Comparison of ENCODE assay signal across 8 cellular contexts in the genomic region with DNA sequence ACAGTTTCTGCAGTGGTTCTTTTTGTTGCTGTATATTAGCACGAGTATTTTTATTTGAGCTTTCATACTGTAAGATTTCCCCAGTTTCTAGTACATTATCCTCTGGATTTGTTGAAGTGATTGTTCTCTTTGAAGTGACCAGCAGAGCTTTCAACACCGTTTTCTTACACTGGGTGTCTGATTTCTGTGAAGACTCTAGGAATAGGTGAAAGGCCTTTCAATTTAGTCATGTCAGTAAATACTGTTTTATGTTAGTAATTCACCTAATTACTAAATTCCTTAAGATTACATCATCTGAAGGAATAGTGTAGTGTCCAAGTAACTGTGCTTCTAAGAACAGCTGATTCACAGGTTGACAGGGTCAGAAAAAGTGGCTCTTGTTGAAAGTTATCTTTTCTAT. TPM values are rescaled to one million over a fixed set of nuclear protein-coding genes. Genes with fewer than 3 reads are reported as not detected.
DNase-seq lines count a peak whose midpoint lies in the region; ATAC-seq and TF ChIP-seq lines count a peak whose summit lies in the region.

No MANE protein-coding gene starts in this region.

- H3K36me3 ChIP-seq in left ventricle myocardium inferior (no peaks in the 10 kb centered on the region), tibial artery (no peaks in the 10 kb centered on the region)

- H3K27ac ChIP-seq in left ventricle myocardium inferior (replicated peaks) (peak overlapping the region; percentile 94), tibial artery (peak overlapping the region; percentile 95 to 99)

- TF ChIP-seq CTCF in left ventricle myocardium inferior (IDR thresholded peaks at IDR 0.05; ENCODE audit: borderline replicate concordance) (no peak), tibial artery (IDR thresholded peaks at IDR 0.05) (no peak)

- ATAC-seq in Right ventricle myocardium superior (ENCODE audit: poor library complexity) (no peak), GM21717 (IDR thresholded peaks at IDR 0.05; ENCODE audit: unreplicated experiment) (no peak), HG03039 (IDR thresholded peaks at IDR 0.05; ENCODE audit: unreplicated experiment) (no peak)

- no peak for DNase-seq in left ventricle myocardium inferior
- no peak for DNase-seq in Right ventricle myocardium superior
- DNase-seq in amniotic epithelial cell (ENCODE audit: low read depth) = peak; percentile 75
- DNase-seq in kidney glomerular epithelial cell (lab: John Stamatoyannopoulos, UW) = peak; percentile 81
- DNase-seq in tibial artery = no peak
- DNase-seq in HPDE6-E6E7 (ENCODE audit: extremely low spot score) = no peak

- no peaks in the 10 kb centered on the region for H3K9me3 ChIP-seq in left ventricle myocardium inferior (replicated peaks)
- no peaks in the 10 kb centered on the region for H3K9me3 ChIP-seq in tibial artery

- intact Hi-C loops in left ventricle myocardium inferior (cut with micrococcal nuclease) (no loop called here), Right ventricle myocardium superior (cut with DNase I) (no loop called here), tibial artery (cut with DNase I; ENCODE audit: low total_unique reads) (loop anchor here (10.0 kb wide), 1 partner anchor 64 kb away; no protein-coding TSS in a partner anchor)

- no peaks in the 10 kb centered on the region for H3K27me3 ChIP-seq in left ventricle myocardium inferior (ENCODE audit: low read depth)
- no peaks in the 10 kb centered on the region for H3K27me3 ChIP-seq in tibial artery

- H3K4me1 ChIP-seq in left ventricle myocardium inferior (peaks cover 59% of the 10 kb centered on the region), tibial artery (peaks cover 0 to 58% (median 17%) of the 10 kb centered on the region in 4 donors)

- peak overlapping the region; percentile 98 for H3K4me3 ChIP-seq in left ventricle myocardium inferior
- H3K4me3 ChIP-seq in tibial artery = peak overlapping the region; percentile 68 to 98

RNA-seq across cellular contexts. Expression of a gene that starts 2.3 kb away (rescaled TPM):
- total RNA-seq in left ventricle myocardium inferior (56.2 TPM), Right ventricle myocardium superior (54.8 TPM)

Comparison
In these comparisons a context has a peak if more than half of its experiments do, and no peak if none do; other contexts are left out.
1. DNase-seq: peak in amniotic epithelial cell (single experiment) and kidney glomerular epithelial cell (single experiment); none in left ventricle myocardium inferior (single experiment), Right ventricle myocardium superior (single experiment), tibial artery (0 of 2) and HPDE6-E6E7 (single experiment).